In genomic region chr22:45208993-45209838, GRCh38 we compare ENCODE assay signal across 8 cellular contexts. TPM values are rescaled to one million over a fixed set of nuclear protein-coding genes. Genes with fewer than 3 reads are reported as not detected.
DNase-seq lines count a peak whose midpoint lies in the region; ATAC-seq lines count a peak whose summit lies in the region.

No MANE protein-coding gene starts in this region.

- peak; percentile 82 for DNase-seq in GM03348 (ENCODE audit: low spot score)
- DNase-seq in NCI-H1694 treated with DMSO at 0.1 percent for 48 hours (lab: John Stamatoyannopoulos, UW): peak; percentile 60
- DNase-seq in activated naive CD8-positive, alpha-beta T cell treated with anti-CD3 and anti-CD28 coated beads, Interleukin-2, amount 10 ng/mL, durations not matched to agents 7 days and 5 days: peak; percentile 59
- peak; percentile 82 for DNase-seq in hepatic stellate cell (ENCODE audit: low spot score)
- DNase-seq in stimulated activated CD4-positive, alpha-beta T cell treated with anti-CD3 and anti-CD28 coated beads, Interleukin-15, amount 100 ng/mL, for 24 hours: peak; percentile 38
- no peak for DNase-seq in NCI-H2029 treated with DMSO at 0.1 percent for 48 hours (lab: John Stamatoyannopoulos, UW)

- no peaks in the 10 kb centered on the region for H3K9me3 Mint-ChIP-seq in activated naive CD8-positive, alpha-beta T cell treated with anti-CD3 and anti-CD28 coated beads, Interleukin-2, amount 10 ng/mL, durations not matched to agents 7 days and 5 days

- peaks cover 1% of the 10 kb centered on the region for H3K4me1 Mint-ChIP-seq in activated naive CD8-positive, alpha-beta T cell treated with anti-CD3 and anti-CD28 coated beads, Interleukin-2, amount 10 ng/mL, durations not matched to agents 7 days and 5 days

- no peaks in the 10 kb centered on the region for H3K36me3 Mint-ChIP-seq in activated naive CD8-positive, alpha-beta T cell treated with anti-CD3 and anti-CD28 coated beads, Interleukin-2, amount 10 ng/mL, durations not matched to agents 7 days and 5 days

- H3K4me3 Mint-ChIP-seq in activated naive CD8-positive, alpha-beta T cell treated with anti-CD3 and anti-CD28 coated beads, Interleukin-2, amount 10 ng/mL, durations not matched to agents 7 days and 5 days: no peak overlapping the region

- no peaks in the 10 kb centered on the region for H3K27me3 Mint-ChIP-seq in activated naive CD8-positive, alpha-beta T cell treated with anti-CD3 and anti-CD28 coated beads, Interleukin-2, amount 10 ng/mL, durations not matched to agents 7 days and 5 days

- POLR2A ChIA-PET in activated naive CD8-positive, alpha-beta T cell treated with anti-CD3 and anti-CD28 coated beads, Interleukin-2, amount 10 ng/mL, durations not matched to agents 7 days and 5 days (lab: Charles Lee): interaction anchor here (0.7 kb wide), 1 partner anchor 17 kb away, joined by 3 read pairs; no protein-coding TSS in a partner anchor

- ATAC-seq in activated naive CD8-positive, alpha-beta T cell treated with anti-CD3 and anti-CD28 coated beads, Interleukin-2, amount 10 ng/mL, durations not matched to agents 7 days and 5 days (ENCODE audit: low read depth): no peak
- ATAC-seq in GM21717 (IDR thresholded peaks at IDR 0.05; ENCODE audit: unreplicated experiment) (no peak), HG02973 (IDR thresholded peaks at IDR 0.05; ENCODE audit: unreplicated experiment) (no peak)

- H3K27ac Mint-ChIP-seq in activated naive CD8-positive, alpha-beta T cell treated with anti-CD3 and anti-CD28 coated beads, Interleukin-2, amount 10 ng/mL, durations not matched to agents 7 days and 5 days: no peak overlapping the region

RNA-seq across cellular contexts. Expression of gene KIAA0930, which starts 31.5 kb away (rescaled TPM):
- total RNA-seq in activated naive CD8-positive, alpha-beta T cell treated with anti-CD3 and anti-CD28 coated beads, Interleukin-2, amount 10 ng/mL, durations not matched to agents 7 days and 5 days: 10 to 100 TPM; 38.0 to 41.9 TPM

RNA-seq across cellular contexts. Expression of gene NUP50, which starts 45.5 kb away (rescaled TPM):
- total RNA-seq in activated naive CD8-positive, alpha-beta T cell treated with anti-CD3 and anti-CD28 coated beads, Interleukin-2, amount 10 ng/mL, durations not matched to agents 7 days and 5 days: 100 to 1,000 TPM; 150 to 152 TPM
